17 cellular contexts compared by ENCODE assay signal in genomic region chr7:106038916-106039315, GRCh38.
DNase-seq lines count a peak whose midpoint lies in the region; ATAC-seq and TF ChIP-seq lines count a peak whose summit lies in the region.
"Had no signal": no experiment of that assay in that cellular context is flagged by ENCODE, and none has a peak within 500 bp of the region (broad histone marks: within the 10 kb centered on the region; RNA-seq: fewer than 3 reads in every experiment).

No MANE protein-coding gene starts in this region.

- H3K9ac ChIP-seq in adipocyte (ENCODE audit: low read length), result peak overlapping the region; percentile 48
- H3K9ac ChIP-seq: KMS-11 had no signal

- no peak overlapping the region for H3K4me3 Mint-ChIP-seq in GM23338
- H3K4me3 Mint-ChIP-seq in stimulated activated memory B cell treated with anti-CD40 and anti-IgM and Interleukin-4, amounts not matched to agents 10 μg/mL and 1 μg/mL and 100 μg/mL, for 72 hours, result no peak overlapping the region
- H3K4me3 Mint-ChIP-seq in Calu3 (ENCODE audit: low read depth, unreplicated experiment), result no peak overlapping the region
- H3K4me3 Mint-ChIP-seq: CD4-positive, CD25-positive, alpha-beta regulatory T cell had no signal

- no peaks in the 10 kb centered on the region for H3K79me2 ChIP-seq in GM23338 (replicated peaks; ENCODE audit: insufficient read depth)

- no peak for ATAC-seq in GM23338
- ATAC-seq in stimulated activated memory B cell treated with anti-CD40 and anti-IgM and Interleukin-4, amounts not matched to agents 10 μg/mL and 1 μg/mL and 100 μg/mL, for 72 hours, result no peak
- no peak for ATAC-seq in aorta (ENCODE audit: low FRiP score)
- ATAC-seq: HepG2 had no signal

- TF ChIP-seq CTCF in GM23338 (conservative IDR thresholded peaks at IDR 0.05; ENCODE audit: low read depth in 2 of 2) (no peak), Calu3 (IDR thresholded peaks at IDR 0.05; ENCODE audit: unreplicated experiment) (no peak), stomach (IDR thresholded peaks at IDR 0.05) (no peak)

- TF ChIP-seq POLR2A in stomach (IDR thresholded peaks at IDR 0.05), result no peak

- 0 out of 2 replicates have a peak, but pooled peaks cover 3% of the 10 kb centered on the region for H3F3A ChIP-seq in GM23338 (replicated peaks; ENCODE audit: low read depth)

- peaks cover 4% of the 10 kb centered on the region for H3K4me1 ChIP-seq in GM23338 (ENCODE audit: insufficient read depth)
- H3K4me1 ChIP-seq in adipocyte (ENCODE audit: control insufficient read depth, insufficient read depth, low read length), result peaks cover 47% of the 10 kb centered on the region
- no peaks in the 10 kb centered on the region for H3K4me1 ChIP-seq in aorta (ENCODE audit: control insufficient read depth in 1 of 2, insufficient read depth in 2 of 2, low read length in 2 of 2)
- peaks cover 12 to 29% (median 20%) of the 10 kb centered on the region in 4 donors for H3K4me1 ChIP-seq in stomach

- H3K4me2 ChIP-seq in GM23338, result no peak overlapping the region
- H3K4me2 ChIP-seq: KMS-11 had no signal

- H3K4me3 ChIP-seq in GM23338 (no peak overlapping the region), adipocyte (ENCODE audit: low read length) (no peak overlapping the region), aorta (ENCODE audit: low read length in 2 of 2) (no peak overlapping the region), stomach (no peak overlapping the region)

- H3K9me3 ChIP-seq in adipocyte (ENCODE audit: control insufficient read depth, low read length), result peaks cover 1% of the 10 kb centered on the region
- no peaks in the 10 kb centered on the region for H3K9me3 ChIP-seq in aorta (ENCODE audit: control insufficient read depth, low read length)
- H3K9me3 ChIP-seq in stomach, result peaks cover 0 to under 1% (median 0%) of the 10 kb centered on the region in 4 donors
- H3K9me3 ChIP-seq: BE2C had no signal

- H3K36me3 ChIP-seq in GM23338 (ENCODE audit: insufficient read depth), result no peaks in the 10 kb centered on the region
- H3K36me3 ChIP-seq in adipocyte (ENCODE audit: control insufficient read depth, insufficient read depth, low read length, severe bottlenecking), result no peaks in the 10 kb centered on the region
- no peaks in the 10 kb centered on the region for H3K36me3 ChIP-seq in aorta (ENCODE audit: control insufficient read depth in 1 of 2, insufficient read depth in 2 of 2, low read length in 1 of 2)
- no peaks in the 10 kb centered on the region for H3K36me3 ChIP-seq in stomach
- H3K36me3 ChIP-seq: BE2C had no signal

- BruUV-seq in Calu3 (replicated peaks; lab: Mats Ljungman, UMichigan), result no TSS peak

- 87 to 88% methylated on average over 12 of the region's 12 CpGs for WGBS in aorta, 2 donors
- WGBS in stomach, 5 donors, result 89 to 93% (median 91%) methylated on average over 6 to 12 of the region's 12 CpGs

- H3K36me3 Mint-ChIP-seq in GM23338 (ENCODE audit: low read depth) (no peaks in the 10 kb centered on the region), Calu3 (ENCODE audit: insufficient read depth, unreplicated experiment) (no peaks in the 10 kb centered on the region)
- no peaks in the 10 kb centered on the region for H3K36me3 Mint-ChIP-seq in stimulated activated memory B cell treated with anti-CD40 and anti-IgM and Interleukin-4, amounts not matched to agents 10 μg/mL and 1 μg/mL and 100 μg/mL, for 72 hours
- H3K36me3 Mint-ChIP-seq: CD4-positive, CD25-positive, alpha-beta regulatory T cell had no signal

- intact Hi-C loops in Calu3 (cut with micrococcal nuclease; ENCODE audit: unreplicated experiment) (no loop called here), aorta (cut with DNase I) (no loop called here), stomach (cut with DNase I; ENCODE audit: low total_unique reads) (no loop called here)

- H3K9me3 Mint-ChIP-seq in GM23338 (no peaks in the 10 kb centered on the region; the same call in 2 of the 3 replicates), Calu3 (ENCODE audit: low read depth, unreplicated experiment) (no peaks in the 10 kb centered on the region)
- H3K9me3 Mint-ChIP-seq in stimulated activated memory B cell treated with anti-CD40 and anti-IgM and Interleukin-4, amounts not matched to agents 10 μg/mL and 1 μg/mL and 100 μg/mL, for 72 hours, result no peaks in the 10 kb centered on the region
- H3K9me3 Mint-ChIP-seq: CD4-positive, CD25-positive, alpha-beta regulatory T cell had no signal

- TF ChIP-seq EP300 in stomach (IDR thresholded peaks at IDR 0.05), result no peak

- no peak overlapping the region for H3K27ac Mint-ChIP-seq in GM23338
- peak overlapping the region; percentile 50 for H3K27ac Mint-ChIP-seq in stimulated activated memory B cell treated with anti-CD40 and anti-IgM and Interleukin-4, amounts not matched to agents 10 μg/mL and 1 μg/mL and 100 μg/mL, for 72 hours
- H3K27ac Mint-ChIP-seq in Calu3 (ENCODE audit: unreplicated experiment), result no peak overlapping the region

- H2AFZ ChIP-seq in GM23338, result peak overlapping the region; percentile 86; the same call in 1 of the 2 replicates

- H3K27me3 ChIP-seq in GM23338 (ENCODE audit: insufficient read depth) (no peaks in the 10 kb centered on the region), adipocyte (replicated peaks; ENCODE audit: control insufficient read depth, insufficient read depth, low read length) (peaks cover 5% of the 10 kb centered on the region), aorta (ENCODE audit: control insufficient read depth in 1 of 2, insufficient read depth in 2 of 2, low read length in 1 of 2) (no peaks in the 10 kb centered on the region), stomach (peaks cover 0 to 1% (median 0%) of the 10 kb centered on the region in 3 donors)
- H3K27me3 ChIP-seq: BE2C had no signal

- CTCF ChIA-PET in Calu3 (lab: Charles Lee), result no interaction called here

- H3K4me1 Mint-ChIP-seq in GM23338, result peaks cover 8% of the 10 kb centered on the region
- peaks cover 21% of the 10 kb centered on the region for H3K4me1 Mint-ChIP-seq in stimulated activated memory B cell treated with anti-CD40 and anti-IgM and Interleukin-4, amounts not matched to agents 10 μg/mL and 1 μg/mL and 100 μg/mL, for 72 hours
- peaks cover 9% of the 10 kb centered on the region for H3K4me1 Mint-ChIP-seq in Calu3 (ENCODE audit: low read depth, unreplicated experiment)

- DNase-seq in GM23338 (ENCODE audit: low spot score) (no peak), adipocyte (ENCODE audit: low read depth) (no peak), left kidney (ENCODE audit: low read depth, low spot score) (peak; percentile 13), Calu3 (no peak), aorta (no peak), stomach (no peak), NCI-H1436 treated with DMSO at 0.1 percent for 48 hours (lab: John Stamatoyannopoulos, UW) (no peak)
- DNase-seq: CD4-positive, CD25-positive, alpha-beta regulatory T cell; COR-L47; GOT3; NCI-H1417; NCI-H187 treated with DMSO at 0.1 percent for 48 hours; NCI-H226 had no signal

- no peaks in the 10 kb centered on the region for H4K20me1 ChIP-seq in GM23338 (replicated peaks; ENCODE audit: insufficient read depth)

- H3K27me3 Mint-ChIP-seq in GM23338 (ENCODE audit: insufficient read depth, low read depth, poor library complexity) (peaks cover 16% of the 10 kb centered on the region), Calu3 (ENCODE audit: unreplicated experiment) (peaks cover 13% of the 10 kb centered on the region)
- no peaks in the 10 kb centered on the region for H3K27me3 Mint-ChIP-seq in stimulated activated memory B cell treated with anti-CD40 and anti-IgM and Interleukin-4, amounts not matched to agents 10 μg/mL and 1 μg/mL and 100 μg/mL, for 72 hours

- H3K27ac ChIP-seq in GM23338 (ENCODE audit: low read depth), result no peak overlapping the region
- no peak overlapping the region for H3K27ac ChIP-seq in aorta (ENCODE audit: low read depth in 1 of 2, low read length in 2 of 2)
- H3K27ac ChIP-seq in stomach, result peak overlapping the region in 2 of 5 donors; percentile 5 to 26
- H3K27ac ChIP-seq: KMS-11 had no signal

- H3K9me2 ChIP-seq in GM23338 (ENCODE audit: insufficient read depth), result no peaks in the 10 kb centered on the region

TF ChIP-seq in GM23338, 12 proteins besides CTCF, POLR2A, EP300 and RAD21 (continues in another document):
- TF ChIP-seq JUNB (IDR thresholded peaks at IDR 0.05; ENCODE audit: unreplicated experiment) (no peak), POLR2AphosphoS5 (IDR thresholded peaks at IDR 0.05; ENCODE audit: low read depth) (no peak), STAT1 (IDR thresholded peaks at IDR 0.05; ENCODE audit: unreplicated experiment) (no peak), ETS1 (IDR thresholded peaks at IDR 0.05) (no peak), EZH2phosphoT487 (IDR thresholded peaks at IDR 0.05; ENCODE audit: unreplicated experiment) (no peak)
